16 cellular contexts compared by ENCODE assay signal in genomic region chr5:180119031-180119885, GRCh38. TPM values are rescaled to one million over a fixed set of nuclear protein-coding genes. Genes with fewer than 3 reads are reported as not detected.
A peak's percentile ranks its signal among the peaks of the same experiment; 100 is the strongest.
DNase-seq lines count a peak whose midpoint lies in the region; ATAC-seq and TF ChIP-seq lines count a peak whose summit lies in the region.
"Had no signal": no experiment of that assay in that cellular context is flagged by ENCODE, and none has a peak within 500 bp of the region (broad histone marks: within the 10 kb centered on the region; RNA-seq: fewer than 3 reads in every experiment).

No MANE protein-coding gene starts in this region.

- H3K27me3 ChIP-seq in trophoblast cell (ENCODE audit: insufficient read depth, low read length): no peaks in the 10 kb centered on the region

- no peak overlapping the region for H3K23ac ChIP-seq in trophoblast cell (ENCODE audit: low read length)

- DNase-seq in activated naive CD4-positive, alpha-beta T cell treated with anti-CD3 and anti-CD28 coated beads, Interleukin-2, amount 10 ng/mL, durations not matched to agents 7 days and 5 days: peak; percentile 16
- no peak for DNase-seq in activated naive CD4-positive, alpha-beta T cell treated with anti-CD3 and anti-CD28 coated beads for 36 hours
- DNase-seq in coronary artery (ENCODE audit: low spot score) (peak; percentile 62), mucosa of descending colon (peak in 2 of 3 donors; percentile 3 to 38), GM10266 (ENCODE audit: extremely low spot score) (no peak), trophoblast cell (no peak)
- DNase-seq in stimulated activated CD4-positive, alpha-beta T cell treated with anti-CD3 and anti-CD28 coated beads, Interleukin-2, amount 100 ng/mL, for 48 hours: no peak
- DNase-seq: C1 segment of cervical spinal cord, DMS79 treated with DMSO at 0.1 percent for 48 hours, NCI-H187, NCI-H526 treated with DMSO at 0.1 percent for 48 hours had no signal

- TF ChIP-seq CTCF in coronary artery (IDR thresholded peaks at IDR 0.05) (no peak), mucosa of descending colon (IDR thresholded peaks at IDR 0.05) (no peak), GM10266 (IDR thresholded peaks at IDR 0.05; ENCODE audit: control insufficient read depth, insufficient read depth, low read depth, missing control alignments) (no peak)

- no peaks in the 10 kb centered on the region for H3K9me3 Mint-ChIP-seq in activated naive CD4-positive, alpha-beta T cell treated with anti-CD3 and anti-CD28 coated beads, Interleukin-2, amount 10 ng/mL, durations not matched to agents 7 days and 5 days
- H3K9me3 Mint-ChIP-seq in activated naive CD4-positive, alpha-beta T cell treated with anti-CD3 and anti-CD28 coated beads for 36 hours: no peaks in the 10 kb centered on the region
- no peaks in the 10 kb centered on the region for H3K9me3 Mint-ChIP-seq in stimulated activated memory B cell treated with anti-CD40 and anti-IgM and Interleukin-4, amounts not matched to agents 10 μg/mL and 1 μg/mL and 100 μg/mL, for 72 hours
- H3K9me3 Mint-ChIP-seq: GM23338 had no signal

- CTCF ChIA-PET in activated naive CD4-positive, alpha-beta T cell treated with anti-CD3 and anti-CD28 coated beads, Interleukin-2, amount 10 ng/mL, durations not matched to agents 7 days and 5 days (lab: Charles Lee): no interaction called here
- CTCF ChIA-PET in activated naive CD4-positive, alpha-beta T cell treated with anti-CD3 and anti-CD28 coated beads for 36 hours (lab: Charles Lee): no interaction called here

- H3K4me2 ChIP-seq in trophoblast cell (ENCODE audit: low read length): no peak overlapping the region
- H3K4me2 ChIP-seq: A549, GM23338 had no signal

- no peak overlapping the region for H2BK12ac ChIP-seq in trophoblast cell (ENCODE audit: low read length)

- no peaks in the 10 kb centered on the region for H3K36me3 ChIP-seq in mucosa of descending colon (ENCODE audit: low read depth)
- no peaks in the 10 kb centered on the region for H3K36me3 ChIP-seq in trophoblast cell (ENCODE audit: control insufficient read depth in 1 of 2, insufficient read depth in 2 of 2, low read length in 2 of 2)

- no peak overlapping the region for H3K27ac Mint-ChIP-seq in activated naive CD4-positive, alpha-beta T cell treated with anti-CD3 and anti-CD28 coated beads, Interleukin-2, amount 10 ng/mL, durations not matched to agents 7 days and 5 days
- no peak overlapping the region for H3K27ac Mint-ChIP-seq in activated naive CD4-positive, alpha-beta T cell treated with anti-CD3 and anti-CD28 coated beads for 36 hours
- no peak overlapping the region for H3K27ac Mint-ChIP-seq in stimulated activated memory B cell treated with anti-CD40 and anti-IgM and Interleukin-4, amounts not matched to agents 10 μg/mL and 1 μg/mL and 100 μg/mL, for 72 hours
- H3K27ac Mint-ChIP-seq: GM23338 had no signal

- H3K4me3 Mint-ChIP-seq in activated naive CD4-positive, alpha-beta T cell treated with anti-CD3 and anti-CD28 coated beads, Interleukin-2, amount 10 ng/mL, durations not matched to agents 7 days and 5 days: no peak overlapping the region
- no peak overlapping the region for H3K4me3 Mint-ChIP-seq in activated naive CD4-positive, alpha-beta T cell treated with anti-CD3 and anti-CD28 coated beads for 36 hours
- no peak overlapping the region for H3K4me3 Mint-ChIP-seq in stimulated activated memory B cell treated with anti-CD40 and anti-IgM and Interleukin-4, amounts not matched to agents 10 μg/mL and 1 μg/mL and 100 μg/mL, for 72 hours
- H3K4me3 Mint-ChIP-seq: GM23338 had no signal

- ATAC-seq in mucosa of descending colon: no peak
- peak; percentile 21 for ATAC-seq in stimulated activated memory B cell treated with anti-CD40 and anti-IgM and Interleukin-4, amounts not matched to agents 10 μg/mL and 1 μg/mL and 100 μg/mL, for 72 hours
- ATAC-seq: A549, GM12878, GM23338 had no signal

- H2BK120ac ChIP-seq in trophoblast cell (ENCODE audit: insufficient read depth, low read length, poor library complexity): no peak overlapping the region

- H3K18ac ChIP-seq in trophoblast cell (ENCODE audit: low read length): no peak overlapping the region

- intact Hi-C loops in activated naive CD4-positive, alpha-beta T cell treated with anti-CD3 and anti-CD28 coated beads for 36 hours (cut with micrococcal nuclease): no loop called here
- intact Hi-C loops in mucosa of descending colon (cut with DNase I, micrococcal nuclease): no loop called here

- H4K12ac ChIP-seq in trophoblast cell (ENCODE audit: low read depth, low read length): no peak overlapping the region

- no peaks in the 10 kb centered on the region for H3K79me1 ChIP-seq in trophoblast cell (ENCODE audit: low read length)

- H3K4me1 ChIP-seq in mucosa of descending colon (ENCODE audit: low read depth) (no peaks in the 10 kb centered on the region), trophoblast cell (ENCODE audit: control insufficient read depth in 1 of 2, insufficient read depth in 2 of 2, low read length in 2 of 2) (no peaks in the 10 kb centered on the region)
- H3K4me1 ChIP-seq: A549 had no signal

- no peaks in the 10 kb centered on the region for H3K27me3 Mint-ChIP-seq in activated naive CD4-positive, alpha-beta T cell treated with anti-CD3 and anti-CD28 coated beads, Interleukin-2, amount 10 ng/mL, durations not matched to agents 7 days and 5 days
- peaks cover 4% of the 10 kb centered on the region for H3K27me3 Mint-ChIP-seq in activated naive CD4-positive, alpha-beta T cell treated with anti-CD3 and anti-CD28 coated beads for 36 hours (ENCODE audit: low read depth)
- H3K27me3 Mint-ChIP-seq in stimulated activated memory B cell treated with anti-CD40 and anti-IgM and Interleukin-4, amounts not matched to agents 10 μg/mL and 1 μg/mL and 100 μg/mL, for 72 hours: peaks cover 32% of the 10 kb centered on the region

- H2AFZ ChIP-seq in trophoblast cell (ENCODE audit: insufficient read depth, low read length, poor library complexity): no peak overlapping the region
- H2AFZ ChIP-seq: GM23338 had no signal

- H3K4me3 ChIP-seq in coronary artery (no peak overlapping the region), mucosa of descending colon (no peak overlapping the region), trophoblast cell (ENCODE audit: low read depth, low read length) (no peak overlapping the region)
- H3K4me3 ChIP-seq: A549, GM12878, GM23338, K562 had no signal

- no peak overlapping the region for H2BK5ac ChIP-seq in trophoblast cell (ENCODE audit: low read depth, low read length, poor library complexity)

- H3K4me1 Mint-ChIP-seq in activated naive CD4-positive, alpha-beta T cell treated with anti-CD3 and anti-CD28 coated beads, Interleukin-2, amount 10 ng/mL, durations not matched to agents 7 days and 5 days: no peaks in the 10 kb centered on the region
- no peaks in the 10 kb centered on the region for H3K4me1 Mint-ChIP-seq in activated naive CD4-positive, alpha-beta T cell treated with anti-CD3 and anti-CD28 coated beads for 36 hours (ENCODE audit: low read depth)
- H3K4me1 Mint-ChIP-seq in stimulated activated memory B cell treated with anti-CD40 and anti-IgM and Interleukin-4, amounts not matched to agents 10 μg/mL and 1 μg/mL and 100 μg/mL, for 72 hours: no peaks in the 10 kb centered on the region

- no peak overlapping the region for H3K9ac ChIP-seq in trophoblast cell (ENCODE audit: low read length)

- H2AK5ac ChIP-seq in trophoblast cell (ENCODE audit: low read length): no peak overlapping the region

- no peak overlapping the region for H3K14ac ChIP-seq in trophoblast cell (ENCODE audit: low read length)

- no peaks in the 10 kb centered on the region for H3K9me3 ChIP-seq in mucosa of descending colon
- H3K9me3 ChIP-seq in trophoblast cell (ENCODE audit: insufficient read depth, low read depth, low read length): peaks cover 2% of the 10 kb centered on the region
- H3K9me3 ChIP-seq: A549 had no signal

- no peak overlapping the region for H4K8ac ChIP-seq in trophoblast cell (ENCODE audit: low read depth, low read length)

- WGBS in trophoblast cell (ENCODE audit: extremely low coverage, insufficient coverage, insufficient read length): no CpG with 5 or more reads among the region's 22 CpGs

- H3K36me3 Mint-ChIP-seq in activated naive CD4-positive, alpha-beta T cell treated with anti-CD3 and anti-CD28 coated beads, Interleukin-2, amount 10 ng/mL, durations not matched to agents 7 days and 5 days: no peaks in the 10 kb centered on the region
- no peaks in the 10 kb centered on the region for H3K36me3 Mint-ChIP-seq in activated naive CD4-positive, alpha-beta T cell treated with anti-CD3 and anti-CD28 coated beads for 36 hours (ENCODE audit: low read depth)
- H3K36me3 Mint-ChIP-seq in stimulated activated memory B cell treated with anti-CD40 and anti-IgM and Interleukin-4, amounts not matched to agents 10 μg/mL and 1 μg/mL and 100 μg/mL, for 72 hours: no peaks in the 10 kb centered on the region

- H4K91ac ChIP-seq in trophoblast cell (ENCODE audit: low read depth, low read length): no peak overlapping the region

- no peak overlapping the region for H3K4ac ChIP-seq in trophoblast cell (ENCODE audit: low read depth, low read length)

- H3K27ac ChIP-seq in coronary artery: no peak overlapping the region
- no peak overlapping the region for H3K27ac ChIP-seq in trophoblast cell (ENCODE audit: low read depth, low read length)
- H3K27ac ChIP-seq: A549 had no signal

- H3K79me2 ChIP-seq in trophoblast cell (ENCODE audit: control insufficient read depth, insufficient read depth, low read length, poor library complexity): no peaks in the 10 kb centered on the region

RNA-seq across cellular contexts. Expression of gene RNF130, which starts 47.7 kb away (rescaled TPM):
- total RNA-seq in activated naive CD4-positive, alpha-beta T cell treated with anti-CD3 and anti-CD28 coated beads for 36 hours: 10 to 100 TPM; 10.3 to 11.9 TPM
- total RNA-seq in mucosa of descending colon: 10 to 100 TPM; 36.1 to 75.7 (median 56.1) TPM
- polyA plus RNA-seq in trophoblast cell (2013): 20.1 and 20.9 TPM in 2 replicates

Comparison
In these comparisons a context has a peak if more than half of its experiments do, and no peak if none do; other contexts are left out.
1. DNase-seq: peak in activated naive CD4-positive, alpha-beta T cell treated with anti-CD3 and anti-CD28 coated beads, Interleukin-2, amount 10 ng/mL, durations not matched to agents 7 days and 5 days (single experiment), coronary artery (single experiment) and mucosa of descending colon (2 of 3); none in activated naive CD4-positive, alpha-beta T cell treated with anti-CD3 and anti-CD28 coated beads for 36 hours (single experiment), GM10266 (single experiment), trophoblast cell (0 of 2) and stimulated activated CD4-positive, alpha-beta T cell treated with anti-CD3 and anti-CD28 coated beads, Interleukin-2, amount 100 ng/mL, for 48 hours (0 of 2).